In the genomic region with DNA sequence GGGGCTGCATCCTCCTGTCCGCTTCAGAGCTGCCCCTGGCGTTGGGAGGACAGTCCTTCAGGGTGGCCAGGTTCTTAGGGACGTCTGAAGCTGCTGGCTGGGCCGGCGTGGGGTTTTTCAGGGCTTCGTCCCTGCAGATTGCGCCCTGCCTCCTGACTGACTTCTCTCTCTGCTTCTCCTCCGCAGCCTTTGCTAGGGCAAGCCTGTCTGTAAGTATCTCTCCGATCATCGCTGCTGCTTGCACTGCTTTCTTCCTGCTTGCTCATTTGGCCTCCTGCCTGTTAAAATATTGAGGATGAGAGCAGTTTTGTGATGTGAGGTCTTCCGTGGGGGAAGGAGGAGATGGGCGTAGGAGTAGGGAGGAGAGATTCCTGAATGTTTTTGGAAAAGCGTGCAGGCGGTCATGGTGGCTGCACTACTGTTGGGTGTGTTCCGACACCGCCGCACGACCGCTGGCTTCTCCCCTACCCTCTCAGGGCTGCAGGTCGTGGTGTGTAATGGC, we compare ENCODE assay signal across 8 cellular contexts. TPM values are rescaled to one million over a fixed set of nuclear protein-coding genes. Genes with fewer than 3 reads are reported as not detected.
A peak's percentile ranks its signal among the peaks of the same experiment; 100 is the strongest.
DNase-seq lines count a peak whose midpoint lies in the region; ATAC-seq, FAIRE-seq and TF ChIP-seq lines count a peak whose summit lies in the region.
"Had no signal": no experiment of that assay in that cellular context is flagged by ENCODE, and none has a peak within 500 bp of the region (broad histone marks: within the 10 kb centered on the region; RNA-seq: fewer than 3 reads in every experiment).

No MANE protein-coding gene starts in this region.

- H3K36me3 Mint-ChIP-seq in stimulated activated memory B cell treated with anti-CD40 and anti-IgM and Interleukin-4, amounts not matched to agents 10 μg/mL and 1 μg/mL and 100 μg/mL, for 72 hours, result peaks cover 89% of the 10 kb centered on the region

- peaks cover 14% of the 10 kb centered on the region for H3K4me1 ChIP-seq in endothelial cell of umbilical vein (ENCODE audit: control insufficient read depth, extremely low read depth, insufficient read depth, low read length)

- H3K4me3 Mint-ChIP-seq in stimulated activated memory B cell treated with anti-CD40 and anti-IgM and Interleukin-4, amounts not matched to agents 10 μg/mL and 1 μg/mL and 100 μg/mL, for 72 hours, result no peak overlapping the region

- dilution Hi-C loops in endothelial cell of umbilical vein (cut with MboI; ENCODE audit: extremely low pct_ligation_motif_present, low sequenced_read_pairs), result no loop called here

- intact Hi-C loops in endothelial cell of umbilical vein (cut with micrococcal nuclease), result no loop called here

- H3K9ac ChIP-seq in endothelial cell of umbilical vein (replicated peaks; ENCODE audit: extremely low read depth, insufficient read depth, low read length), result no peak overlapping the region

- TF ChIP-seq POLR2A in endothelial cell of umbilical vein (IDR thresholded peaks at IDR 0.05; ENCODE audit: low read depth, low read length), result no peak

- no peak for TF ChIP-seq CTCF in endothelial cell of umbilical vein (IDR thresholded peaks at IDR 0.05; ENCODE audit: extremely low read depth in 1 of 2, insufficient read depth in 1 of 2, low read depth in 1 of 2, low read length in 2 of 2)

- H3K79me2 ChIP-seq in endothelial cell of umbilical vein (ENCODE audit: control insufficient read depth, insufficient read depth, low read length), result no peaks in the 10 kb centered on the region

- no peaks in the 10 kb centered on the region for H3K4me1 Mint-ChIP-seq in stimulated activated memory B cell treated with anti-CD40 and anti-IgM and Interleukin-4, amounts not matched to agents 10 μg/mL and 1 μg/mL and 100 μg/mL, for 72 hours

- no peak overlapping the region for H2AFZ ChIP-seq in endothelial cell of umbilical vein (ENCODE audit: low read depth, low read length)

- in situ Hi-C loops in Caki2 (cut with HindIII; ENCODE audit: low pct_unique_long_range_greater_than_20kb, low sequenced_read_pairs), result no loop called here

- FAIRE-seq in endothelial cell of umbilical vein (lab: Jason Lieb, UNC), result peak; percentile 79

- no peak overlapping the region for H3K4me3 ChIP-seq in endothelial cell of umbilical vein (replicated peaks in 1 of 3; ENCODE audit: insufficient read depth in 1 of 3, low read depth in 1 of 3, low read length in 3 of 3)

- H3K9me3 ChIP-seq in endothelial cell of umbilical vein (replicated peaks; ENCODE audit: control insufficient read depth, insufficient read depth, low read length), result no peaks in the 10 kb centered on the region

- H3K36me3 ChIP-seq in endothelial cell of umbilical vein (ENCODE audit: control insufficient read depth in 2 of 2, extremely low read depth in 1 of 2, insufficient read depth in 2 of 2, low read length in 2 of 2), result peaks cover 5 to 45% of the 10 kb centered on the region in 2 experiments

- no peaks in the 10 kb centered on the region for H3K27me3 ChIP-seq in endothelial cell of umbilical vein (ENCODE audit: control insufficient read depth in 2 of 2, insufficient read depth in 2 of 2, low read length in 2 of 2)

- DNase-seq in Caki2 (ENCODE audit: low read depth) (peak; percentile 85), endothelial cell of umbilical vein (ENCODE audit: low read depth, low spot score) (peak; percentile 53), occipital lobe (lab: John Stamatoyannopoulos, UW) (peak; percentile 35), DMS114 treated with DMSO at 0.1 percent for 48 hours (lab: John Stamatoyannopoulos, UW; ENCODE audit: unreplicated experiment) (no peak), UCSD-AML1 (lab: John Stamatoyannopoulos, UW; ENCODE audit: unreplicated experiment) (no peak)
- DNase-seq: NCI-H2227 treated with DMSO at 0.1 percent for 48 hours had no signal

- no peak overlapping the region for H3K4me2 ChIP-seq in endothelial cell of umbilical vein (ENCODE audit: insufficient read depth, low read length)

- no peaks in the 10 kb centered on the region for H3K27me3 Mint-ChIP-seq in stimulated activated memory B cell treated with anti-CD40 and anti-IgM and Interleukin-4, amounts not matched to agents 10 μg/mL and 1 μg/mL and 100 μg/mL, for 72 hours

- BruUV-seq in endothelial cell of umbilical vein (replicated peaks; lab: Mats Ljungman, UMichigan), result no TSS peak

- no peak overlapping the region for H3K27ac Mint-ChIP-seq in stimulated activated memory B cell treated with anti-CD40 and anti-IgM and Interleukin-4, amounts not matched to agents 10 μg/mL and 1 μg/mL and 100 μg/mL, for 72 hours

- H3K9me1 ChIP-seq in endothelial cell of umbilical vein (replicated peaks; ENCODE audit: control insufficient read depth, extremely low read depth, insufficient read depth, low read length), result no peaks in the 10 kb centered on the region

- CTCF ChIA-PET in endothelial cell of umbilical vein (lab: Charles Lee), result interaction anchor here (1.5 to 2.4 kb wide), 2 partner anchors 26 to 173 kb away, joined by 7 to 18 read pairs; a partner anchor contains a TSS

- no peak overlapping the region for H3K27ac ChIP-seq in endothelial cell of umbilical vein (ENCODE audit: insufficient read depth, low read depth, low read length)

- no peaks in the 10 kb centered on the region for H3K9me3 Mint-ChIP-seq in stimulated activated memory B cell treated with anti-CD40 and anti-IgM and Interleukin-4, amounts not matched to agents 10 μg/mL and 1 μg/mL and 100 μg/mL, for 72 hours

- no peak for ATAC-seq in stimulated activated memory B cell treated with anti-CD40 and anti-IgM and Interleukin-4, amounts not matched to agents 10 μg/mL and 1 μg/mL and 100 μg/mL, for 72 hours

- no peaks in the 10 kb centered on the region for H4K20me1 ChIP-seq in endothelial cell of umbilical vein (replicated peaks; ENCODE audit: control insufficient read depth, extremely low read depth, insufficient read depth, low read length)

- POLR2A ChIA-PET in endothelial cell of umbilical vein (lab: Charles Lee), result no interaction called here

TF ChIP-seq in endothelial cell of umbilical vein, 7 proteins besides CTCF, POLR2A, EP300 and RAD21:
- no peak for TF ChIP-seq MYC (IDR thresholded peaks at IDR 0.05; ENCODE audit: low read depth, low read length)
- TF ChIP-seq GATA2 (IDR thresholded peaks at IDR 0.05; ENCODE audit: insufficient read depth, insufficient read length, low read depth, low read length), result peak; percentile 55
- TF ChIP-seq EZH2 (IDR thresholded peaks at IDR 0.05; ENCODE audit: borderline replicate concordance, low read depth, low read length, severe bottlenecking), result no peak
- TF ChIP-seq, protein P1, sequence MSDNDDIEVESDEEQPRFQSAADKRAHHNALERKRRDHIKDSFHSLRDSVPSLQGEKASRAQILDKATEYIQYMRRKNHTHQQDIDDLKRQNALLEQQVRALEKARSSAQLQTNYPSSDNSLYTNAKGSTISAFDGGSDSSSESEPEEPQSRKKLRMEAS (IDR thresholded peaks at IDR 0.05; ENCODE audit: insufficient read depth, insufficient read length), result no peak
- TF ChIP-seq FOS (IDR thresholded peaks at IDR 0.05; ENCODE audit: borderline replicate concordance, insufficient read depth, low read length), result no peak
TF ChIP-seq in endothelial cell of umbilical vein: peak in this region for 1.

RNA-seq across cellular contexts. Expression of a gene that starts 25.3 kb away (rescaled TPM):
- total RNA-seq in Caki2 (2014; rRNA removed; shearing (Covaris generic); ENCODE audit: low replicate concordance), result 40.8 and 58.2 TPM in 2 replicates
- polyA plus RNA-seq in PFSK-1 (2012; ENCODE audit: insufficient read length, low read depth), result 28.1 TPM
- total RNA-seq in endothelial cell of umbilical vein, result 33.7 and 35.6 TPM in 2 replicates
- 15.8 and 17.2 TPM in 2 replicates for polyA plus RNA-seq in endothelial cell of umbilical vein
- 18.2 and 20.0 TPM in 2 replicates for polyA plus RNA-seq in endothelial cell of umbilical vein (2011; cell fraction: cytosol; rRNA removed)
- polyA plus RNA-seq in endothelial cell of umbilical vein (2011; cell fraction: nucleus; rRNA removed), result 42.0 and 46.8 TPM in 2 replicates
- polyA plus RNA-seq in endothelial cell of umbilical vein (2012), result 44.1 and 44.3 TPM in 2 replicates
- 17.7 and 20.3 TPM in 2 replicates for polyA minus RNA-seq in endothelial cell of umbilical vein
- polyA minus RNA-seq in endothelial cell of umbilical vein (2011; cell fraction: cytosol; rRNA and poly(A)+ RNA removed), result 5.9 TPM
- 14.9 and 17.9 TPM in 2 replicates for polyA minus RNA-seq in endothelial cell of umbilical vein (2011; cell fraction: nucleus; rRNA and poly(A)+ RNA removed)
- total RNA-seq in occipital lobe, result 21.4 TPM

Comparison
In these comparisons a context has a peak if more than half of its experiments do, and no peak if none do; other contexts are left out.
1. DNase-seq: peak in Caki2 (single experiment), endothelial cell of umbilical vein (single experiment) and occipital lobe (single experiment); none in DMS114 treated with DMSO at 0.1 percent for 48 hours (single experiment) and UCSD-AML1 (single experiment).